19 cellular contexts compared by ENCODE assay signal in the genomic region with DNA sequence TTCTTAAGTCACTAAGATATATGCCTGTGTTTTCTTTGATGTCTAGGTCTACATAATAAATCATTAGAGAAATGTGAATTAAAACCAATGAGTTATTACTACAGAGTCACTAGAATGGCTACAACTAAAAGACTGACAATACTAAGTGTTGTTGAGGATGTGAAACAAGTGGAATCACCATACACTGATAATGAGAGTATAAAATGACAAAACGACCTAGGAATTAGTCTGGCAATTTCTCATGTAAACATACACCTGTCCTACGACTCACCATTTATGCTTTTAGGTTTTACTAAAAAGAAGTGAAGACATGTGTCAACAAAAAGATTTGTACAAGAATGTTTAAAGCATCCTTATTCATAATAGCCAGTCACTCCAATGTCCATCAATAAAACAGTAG.
"Had no signal": no experiment of that assay in that cellular context is flagged by ENCODE, and none has a peak within 500 bp of the region (broad histone marks: within the 10 kb centered on the region; RNA-seq: fewer than 3 reads in every experiment).

No MANE protein-coding gene starts in this region.

- H3K4me3 Mint-ChIP-seq: memory B cell; mesothelial cell of epicardium; natural killer cell treated with Interleukin-12 subunit alpha and Interleukin-12 subunit beta and Interleukin-15 and Interleukin-18, amount 100 ng/mL, for 72 hours; neural progenitor cell had no signal

- H3K4me1 Mint-ChIP-seq: neural progenitor cell had no signal

- ATAC-seq: foreskin keratinocyte; left cardiac atrium; lower lobe of right lung; natural killer cell treated with Interleukin-12 subunit alpha and Interleukin-12 subunit beta and Interleukin-15 and Interleukin-18, amount 100 ng/mL, for 72 hours; right cardiac atrium had no signal

- H3K9me3 ChIP-seq: lower lobe of right lung, ovary had no signal

- H3K36me3 Mint-ChIP-seq: memory B cell; mesothelial cell of epicardium; natural killer cell treated with Interleukin-12 subunit alpha and Interleukin-12 subunit beta and Interleukin-15 and Interleukin-18, amount 100 ng/mL, for 72 hours; neural progenitor cell had no signal

- DNase-seq: dermis blood vessel endothelial cell; erythroblast; foreskin keratinocyte; kidney; left cardiac atrium; left ventricle myocardium inferior; lower lobe of right lung; nucleus accumbens; ovary; right cardiac atrium; small intestine; stimulated activated CD4-positive, alpha-beta T cell treated with anti-CD3 and anti-CD28 coated beads, Interleukin-12 subunit alpha, Interleukin-12 subunit beta, amount 100 ng/mL, for 4 hours; stimulated activated naive CD4-positive, alpha-beta T cell treated with Interleukin-2 at 50 U/mL for 16 hours; trophoblast cell had no signal

- H3K27me3 ChIP-seq: foreskin keratinocyte, neural progenitor cell, ovary had no signal

- H3K4me3 ChIP-seq: left ventricle myocardium inferior, lower lobe of right lung, neural progenitor cell, ovary had no signal

- H3K9ac ChIP-seq: neural progenitor cell had no signal

- H3K9me3 Mint-ChIP-seq: mesothelial cell of epicardium; natural killer cell treated with Interleukin-12 subunit alpha and Interleukin-12 subunit beta and Interleukin-15 and Interleukin-18, amount 100 ng/mL, for 72 hours; neural progenitor cell had no signal

- H3K27me3 Mint-ChIP-seq: natural killer cell treated with Interleukin-12 subunit alpha and Interleukin-12 subunit beta and Interleukin-15 and Interleukin-18, amount 100 ng/mL, for 72 hours; progenitor cell of endocrine pancreas had no signal

- H3K4me1 ChIP-seq: left ventricle myocardium inferior, lower lobe of right lung had no signal

- H3K27ac ChIP-seq: foreskin keratinocyte, left ventricle myocardium inferior, lower lobe of right lung, neural progenitor cell, ovary had no signal

- H2AFZ ChIP-seq: neural progenitor cell had no signal

- H3K27ac Mint-ChIP-seq: memory B cell, mesothelial cell of epicardium, neural progenitor cell, progenitor cell of endocrine pancreas had no signal

- H3K36me3 ChIP-seq: left ventricle myocardium inferior, lower lobe of right lung, neural progenitor cell, ovary had no signal

- H3K4me2 ChIP-seq: neural progenitor cell had no signal
